Comparison of ENCODE assay signal across 8 cellular contexts in genomic region chr5:139664273-139664693, GRCh38. TPM values are rescaled to one million over a fixed set of nuclear protein-coding genes. Genes with fewer than 3 reads are reported as not detected.
A peak's percentile ranks its signal among the peaks of the same experiment; 100 is the strongest.
DNase-seq lines count a peak whose midpoint lies in the region; ATAC-seq, FAIRE-seq and TF ChIP-seq lines count a peak whose summit lies in the region.

No MANE protein-coding gene starts in this region.

- peaks cover 78% of the 10 kb centered on the region for H4K20me1 ChIP-seq in HepG2 (ENCODE audit: insufficient read depth, low read length)

- no peak for ATAC-seq in HepG2
- peak; percentile 34 for ATAC-seq in HG03457 (IDR thresholded peaks at IDR 0.05; ENCODE audit: unreplicated experiment)

- no peak overlapping the region for H3K4me2 ChIP-seq in HepG2 (ENCODE audit: low read depth, low read length)

- H3K4me3 Mint-ChIP-seq in mesothelial cell of epicardium, result no peak overlapping the region

- intact Hi-C loops in HepG2 (cut with micrococcal nuclease; ENCODE audit: unreplicated experiment) (no loop called here), esophagus muscularis mucosa (cut with DNase I) (no loop called here)

- no peak for TF ChIP-seq CTCF in liver (IDR thresholded peaks at IDR 0.05; ENCODE audit: low read depth, low read length, missing input control)
- no peak for TF ChIP-seq CTCF in HepG2 (CRISPR knock-in tag; IDR thresholded peaks at IDR 0.05)
- TF ChIP-seq CTCF in esophagus muscularis mucosa (IDR thresholded peaks at IDR 0.05), result no peak
- no peak for TF ChIP-seq CTCF in mesothelial cell of epicardium (IDR thresholded peaks at IDR 0.05; ENCODE audit: unreplicated experiment)

- H2AFZ ChIP-seq in HepG2 (ENCODE audit: low read length), result no peak overlapping the region

- POLR2A ChIA-PET in HepG2 (lab: Yijun Ruan, JAX), result interaction anchor here (3.5 kb wide), 1 partner anchor 10 kb away, joined by 12 read pairs; no protein-coding TSS in a partner anchor

- no TSS peak for BruUV-seq in HepG2 (replicated peaks; lab: Mats Ljungman, UMichigan)

- H3K4me1 ChIP-seq in liver (ENCODE audit: control insufficient read depth in 4 of 4, insufficient read depth in 4 of 4, low read length in 3 of 4), result peaks cover 69 to 98% (median 91%) of the 10 kb centered on the region in 4 donors
- peaks cover 53% of the 10 kb centered on the region for H3K4me1 ChIP-seq in HepG2 (ENCODE audit: insufficient read depth, low read length)
- H3K4me1 ChIP-seq in esophagus muscularis mucosa, result peaks cover 84 to 98% (median 93%) of the 10 kb centered on the region in 4 donors

- TF ChIP-seq RAD21 in liver (IDR thresholded peaks at IDR 0.05) (no peak), HepG2 (CRISPR knock-in tag; IDR thresholded peaks at IDR 0.05) (no peak)

- no peak for TF ChIP-seq POLR2A in HepG2 (IDR thresholded peaks at IDR 0.05; ENCODE audit: insufficient read depth in 1 of 2, low read depth in 2 of 2, low read length in 2 of 2)
- no peak for TF ChIP-seq POLR2A in esophagus muscularis mucosa (IDR thresholded peaks at IDR 0.05; ENCODE audit: low read depth)

- no peak for TF ChIP-seq EP300 in HepG2 (IDR thresholded peaks at IDR 0.05; ENCODE audit: low read depth in 2 of 2, low read length in 2 of 2)
- no peak for TF ChIP-seq EP300 in HepG2 (CRISPR knock-in tag; IDR thresholded peaks at IDR 0.05; ENCODE audit: borderline replicate concordance)
- TF ChIP-seq EP300 in esophagus muscularis mucosa (IDR thresholded peaks at IDR 0.05), result no peak

- H3K27ac ChIP-seq in liver (ENCODE audit: low read depth in 1 of 2, low read length in 2 of 2), result peak overlapping the region; percentile 72
- no peak overlapping the region for H3K27ac ChIP-seq in HepG2 (ENCODE audit: extremely low read length, insufficient read depth, low read length)
- H3K27ac ChIP-seq in esophagus muscularis mucosa (replicated peaks in 1 of 4), result peak overlapping the region; percentile 91 to 95 (median 94)

- no peak for FAIRE-seq in HepG2 (lab: Jason Lieb, UNC)

- H3K4me3 ChIP-seq in liver (ENCODE audit: low read depth in 1 of 3, low read length in 3 of 3) (no peak overlapping the region), HepG2 (replicated peaks in 1 of 3; ENCODE audit: insufficient read depth in 1 of 3, low read depth in 2 of 3, low read length in 3 of 3) (no peak overlapping the region), esophagus muscularis mucosa (no peak overlapping the region)

- DNase-seq in HepG2 (ENCODE audit: low spot score), result no peak
- no peak for DNase-seq in esophagus muscularis mucosa (ENCODE audit: extremely low spot score)
- no peak for DNase-seq in mesothelial cell of epicardium (ENCODE audit: low spot score in 2 of 2, unreplicated experiment in 2 of 2)
- no peak for DNase-seq in T-helper 2 cell
- DNase-seq in cerebellar nuclear complex (lab: John Stamatoyannopoulos, UW), result no peak
- no peak for DNase-seq in activated naive CD4-positive, alpha-beta T cell treated with anti-CD3 and anti-CD28 coated beads, Interleukin-2, amount 50 U/mL, for 16 hours

- peaks cover 33% of the 10 kb centered on the region for H3K4me1 Mint-ChIP-seq in mesothelial cell of epicardium

- no peaks in the 10 kb centered on the region for H3K36me3 Mint-ChIP-seq in mesothelial cell of epicardium

- H3K27me3 ChIP-seq in liver (ENCODE audit: control insufficient read depth in 4 of 4, insufficient read depth in 4 of 4, low read length in 3 of 4), result no peaks in the 10 kb centered on the region
- H3K27me3 ChIP-seq in HepG2 (ENCODE audit: control insufficient read depth in 1 of 2, insufficient read depth in 2 of 2, low read length in 2 of 2), result no peaks in the 10 kb centered on the region
- peaks cover 0 to 5% (median 0%) of the 10 kb centered on the region in 4 donors for H3K27me3 ChIP-seq in esophagus muscularis mucosa

- no peak overlapping the region for H3K9ac ChIP-seq in liver (ENCODE audit: low read depth in 1 of 2, low read length in 2 of 2)
- H3K9ac ChIP-seq in HepG2 (ENCODE audit: insufficient read depth, low read depth, low read length), result no peak overlapping the region

- no peak overlapping the region for H3K27ac Mint-ChIP-seq in mesothelial cell of epicardium

- CTCF ChIA-PET in HepG2 (lab: Yijun Ruan, JAX; ENCODE audit: low intra/inter-chr PET ratio, low total read pairs), result no interaction called here

- H3K9me3 Mint-ChIP-seq in mesothelial cell of epicardium, result no peaks in the 10 kb centered on the region

- H3K9me3 ChIP-seq in liver (ENCODE audit: control insufficient read depth in 4 of 4, low read length in 3 of 4), result no peaks in the 10 kb centered on the region
- H3K9me3 ChIP-seq in HepG2 (ENCODE audit: low read length), result no peaks in the 10 kb centered on the region
- no peaks in the 10 kb centered on the region for H3K9me3 ChIP-seq in esophagus muscularis mucosa

- no peaks in the 10 kb centered on the region for H3K27me3 Mint-ChIP-seq in mesothelial cell of epicardium (ENCODE audit: low read depth)

- no peaks in the 10 kb centered on the region for H3K36me3 ChIP-seq in liver (ENCODE audit: control insufficient read depth in 4 of 4, insufficient read depth in 3 of 4, low read depth in 1 of 4, low read length in 3 of 4)
- peaks cover 13 to 32% of the 10 kb centered on the region in 2 experiments for H3K36me3 ChIP-seq in HepG2 (replicated peaks in 1 of 2; ENCODE audit: control insufficient read depth in 1 of 2, insufficient read depth in 2 of 2, low read length in 2 of 2)
- H3K36me3 ChIP-seq in esophagus muscularis mucosa, result no peaks in the 10 kb centered on the region

- WGBS in liver, result 47% methylated on average over 9 of the region's 9 CpGs
- WGBS in HepG2 (ENCODE audit: low lambda C conversion rate), result 88% methylated on average over 4 of the region's 9 CpGs
- 63% methylated on average over 6 of the region's 9 CpGs for WGBS in esophagus muscularis mucosa

- H3K79me2 ChIP-seq in HepG2 (ENCODE audit: insufficient read depth, low read length), result peaks cover 91% of the 10 kb centered on the region

- in situ Hi-C loops in HepG2 (cut with HindIII; ENCODE audit: extremely low pct_ligation_motif_present, low pct_unique_long_range_greater_than_20kb), result no loop called here

TF ChIP-seq in liver, 16 proteins besides CTCF, POLR2A, EP300 and RAD21:
- peak; percentile 36 to 61 for TF ChIP-seq RXRA (IDR thresholded peaks at IDR 0.05)
- no peak for TF ChIP-seq YY1 (IDR thresholded peaks at IDR 0.05)
- peak; percentile 13 for TF ChIP-seq SP1 (IDR thresholded peaks at IDR 0.05)
- TF ChIP-seq TAF1 (conservative IDR thresholded peaks at IDR 0.05), result no peak

TF ChIP-seq in HepG2, 621 proteins besides CTCF, POLR2A, EP300 and RAD21 (continues in another document):
- TF ChIP-seq ZNF431 (CRISPR knock-in tag; IDR thresholded peaks at IDR 0.05; ENCODE audit: borderline replicate concordance, low read depth), result no peak
- no peak for TF ChIP-seq MTF2 (CRISPR knock-in tag; IDR thresholded peaks at IDR 0.05; ENCODE audit: borderline replicate concordance)
- TF ChIP-seq FLYWCH1 (CRISPR knock-in tag; IDR thresholded peaks at IDR 0.05), result no peak
- no peak for TF ChIP-seq ZNF720 (CRISPR knock-in tag; IDR thresholded peaks at IDR 0.05)
- TF ChIP-seq MXD4 (CRISPR knock-in tag; IDR thresholded peaks at IDR 0.05), result no peak
- no peak for TF ChIP-seq CENPX (CRISPR knock-in tag; IDR thresholded peaks at IDR 0.05)
- no peak for TF ChIP-seq ZNF121 (CRISPR knock-in tag; IDR thresholded peaks at IDR 0.05)

RNA-seq across cellular contexts. Expression of gene CXXC5, which starts 16.1 kb away (rescaled TPM):
- 10 to 100 TPM; 59.1 to 78.6 TPM for total RNA-seq in liver
- polyA plus RNA-seq in liver, result 10 to 100 TPM; 40.6 to 70.0 TPM
- 30.7 and 33.0 TPM in 2 replicates for total RNA-seq in HepG2 (2016; rRNA removed; fragmentation: Illumina TruSeq; extraction: Trizol)
- 7.4 and 8.6 TPM in 2 replicates for total RNA-seq in HepG2 (2016; cell fraction: cytosol; rRNA removed; fragmentation: Illumina TruSeq; extraction: Trizol; ENCODE audit: low read depth)
- total RNA-seq in HepG2 (2016; cell fraction: insoluble cytoplasmic fraction; rRNA removed; fragmentation: Illumina TruSeq; extraction: Trizol), result 30.5 and 33.5 TPM in 2 replicates
- total RNA-seq in HepG2 (2016; cell fraction: membrane; rRNA removed; fragmentation: Illumina TruSeq; extraction: Trizol), result 32.7 and 37.9 TPM in 2 replicates
- total RNA-seq in HepG2 (2016; cell fraction: nucleus; rRNA removed; fragmentation: Illumina TruSeq; extraction: Trizol), result 17.6 and 21.1 TPM in 2 replicates
- polyA plus RNA-seq in HepG2 (2011; rRNA removed), result 27.9 and 32.3 TPM in 2 replicates
- polyA plus RNA-seq in HepG2 (2011; cell fraction: cytosol; rRNA removed), result 20.7 and 35.7 TPM in 2 replicates
- 20.0 and 30.1 TPM in 2 replicates for polyA plus RNA-seq in HepG2 (2011; cell fraction: nucleus; rRNA removed)
- 21.9 and 26.2 TPM in 2 replicates for polyA plus RNA-seq in HepG2 (2012)
- polyA plus RNA-seq in HepG2 (2016; cell fraction: cytosol; fragmentation: Illumina TruSeq; extraction: Trizol; ENCODE audit: low read depth), result 7.7 and 8.6 TPM in 2 replicates
- 46.9 and 51.9 TPM in 2 replicates for polyA plus RNA-seq in HepG2 (2016; cell fraction: insoluble cytoplasmic fraction; fragmentation: Illumina TruSeq; extraction: Trizol; ENCODE audit: low read depth)
- polyA plus RNA-seq in HepG2 (2016; cell fraction: membrane; fragmentation: Illumina TruSeq; extraction: Trizol; ENCODE audit: low read depth), result 30.1 and 31.3 TPM in 2 replicates
- 39.0 and 44.0 TPM in 2 replicates for polyA plus RNA-seq in HepG2 (2016; cell fraction: nucleus; fragmentation: Illumina TruSeq; extraction: Trizol; ENCODE audit: insufficient read depth, low read depth)
- 13.2 and 63.5 TPM in 2 replicates for polyA minus RNA-seq in HepG2 (2011; rRNA and poly(A)+ RNA removed; ENCODE audit: low replicate concordance)
- polyA minus RNA-seq in HepG2 (2011; cell fraction: cytosol; rRNA and poly(A)+ RNA removed), result 26.9 and 37.6 TPM in 2 replicates
- 18.7 and 20.6 TPM in 2 replicates for polyA minus RNA-seq in HepG2 (2011; cell fraction: nucleus; rRNA and poly(A)+ RNA removed)
- total RNA-seq in esophagus muscularis mucosa, result 10 to 100 TPM; 22.0 to 32.4 (median 27.8) TPM
- 35.7 to 38.3 TPM (median 37.4 TPM) in 3 replicates for total RNA-seq in mesothelial cell of epicardium
